9 cellular contexts compared by ENCODE assay signal in the genomic region with DNA sequence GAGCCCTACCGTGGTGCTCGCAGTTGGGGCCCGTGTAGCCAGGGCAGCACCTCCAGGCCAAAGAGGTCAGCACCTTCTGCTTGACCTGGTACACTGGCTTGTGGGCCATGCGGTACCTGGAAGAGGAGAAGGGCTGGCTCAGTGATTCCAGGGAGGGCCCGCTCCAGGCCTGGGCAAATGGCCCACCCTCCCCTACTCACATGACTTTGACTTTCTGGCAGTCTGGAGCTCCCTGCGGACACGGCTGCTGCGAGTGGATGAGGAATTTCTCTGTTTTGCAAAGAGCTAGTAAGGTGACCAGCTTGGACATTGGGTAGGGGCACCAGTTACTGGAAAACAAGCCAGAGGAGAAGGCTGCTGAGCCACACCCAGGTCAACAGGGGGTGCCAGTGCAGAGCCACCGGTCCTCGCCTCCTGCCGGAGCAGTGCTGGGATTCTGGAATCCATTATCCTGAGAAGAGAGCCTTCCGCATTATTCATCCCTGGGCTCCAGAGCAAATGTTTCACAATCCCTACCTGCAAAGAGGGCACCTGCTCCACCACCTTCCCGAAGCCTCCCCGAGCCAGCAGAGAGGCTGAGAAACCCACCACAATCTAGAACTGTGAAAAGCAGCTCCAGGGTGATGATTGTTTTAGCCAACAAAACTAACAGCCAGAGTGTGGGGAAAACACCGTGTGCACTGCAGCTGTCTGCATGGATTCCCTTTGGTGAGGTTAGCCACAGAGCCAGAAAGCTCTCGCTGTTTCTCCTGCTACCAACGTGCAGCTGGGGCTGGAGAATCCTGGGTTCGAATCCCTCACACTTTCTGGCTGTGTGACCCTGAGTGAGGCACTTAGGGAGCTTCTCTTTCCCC. TPM values are rescaled to one million over a fixed set of nuclear protein-coding genes. Genes with fewer than 3 reads are reported as not detected.
DNase-seq lines count a peak whose midpoint lies in the region; ATAC-seq and TF ChIP-seq lines count a peak whose summit lies in the region.
"Had no signal": no experiment of that assay in that cellular context is flagged by ENCODE, and none has a peak within 500 bp of the region (broad histone marks: within the 10 kb centered on the region; RNA-seq: fewer than 3 reads in every experiment).

No MANE protein-coding gene starts in this region.

- no peaks in the 10 kb centered on the region for H3K4me1 ChIP-seq in colonic mucosa
- H3K4me1 ChIP-seq in mesendoderm (ENCODE audit: control insufficient read depth, low read depth, low read length) = no peaks in the 10 kb centered on the region

- H3K9me3 ChIP-seq in colonic mucosa = no peaks in the 10 kb centered on the region

- no peak overlapping the region for H3K23ac ChIP-seq in mesendoderm (ENCODE audit: low read length)

- TF ChIP-seq EP300 in Ishikawa (IDR thresholded peaks at IDR 0.05; ENCODE audit: borderline replicate concordance) = no peak

- no peak overlapping the region for H3K27ac Mint-ChIP-seq in activated CD4-positive, alpha-beta T cell treated with anti-CD3 and anti-CD28 coated beads, Interleukin-2, amount 10 ng/mL, durations not matched to agents 24 days and 14 days

- H3K56ac ChIP-seq in mesendoderm (ENCODE audit: low read length) = peak overlapping the region; percentile 11

- H3K9ac ChIP-seq in colonic mucosa (ENCODE audit: low read depth in 2 of 2, low read length in 2 of 2) = no peak overlapping the region
- H3K9ac ChIP-seq in mesendoderm (ENCODE audit: low read length) = no peak overlapping the region

- no peaks in the 10 kb centered on the region for H3K9me3 Mint-ChIP-seq in activated CD4-positive, alpha-beta T cell treated with anti-CD3 and anti-CD28 coated beads, Interleukin-2, amount 10 ng/mL, durations not matched to agents 24 days and 14 days
- H3K9me3 Mint-ChIP-seq: stimulated activated naive CD8-positive, alpha-beta T cell treated with anti-CD3 and anti-CD28 coated beads, Interleukin-15, amount 100 ng/mL, for 72 hours had no signal

- no peaks in the 10 kb centered on the region for H3K79me2 ChIP-seq in mesendoderm (ENCODE audit: control insufficient read depth, insufficient read depth, low read length)

- WGBS in mesendoderm (ENCODE audit: extremely low coverage, insufficient coverage, low lambda C conversion rate) = no CpG with 5 or more reads among the region's 18 CpGs

- H2BK120ac ChIP-seq in mesendoderm (ENCODE audit: low read depth, low read length) = no peak overlapping the region

- no peaks in the 10 kb centered on the region for H3K27me3 ChIP-seq in colonic mucosa
- no peaks in the 10 kb centered on the region for H3K27me3 ChIP-seq in mesendoderm (ENCODE audit: insufficient read depth, low read length, poor library complexity)

- peak; percentile 55; the same call in 1 of the 2 replicates for TF ChIP-seq RAD21 in Ishikawa (IDR thresholded peaks at IDR 0.05; ENCODE audit: low read depth)

- H3K4me3 Mint-ChIP-seq in activated CD4-positive, alpha-beta T cell treated with anti-CD3 and anti-CD28 coated beads, Interleukin-2, amount 10 ng/mL, durations not matched to agents 24 days and 14 days = no peak overlapping the region
- H3K4me3 Mint-ChIP-seq: stimulated activated naive CD8-positive, alpha-beta T cell treated with anti-CD3 and anti-CD28 coated beads, Interleukin-15, amount 100 ng/mL, for 72 hours had no signal

- H3K4me2 ChIP-seq in mesendoderm (ENCODE audit: low read length) = no peak overlapping the region

- H3K79me1 ChIP-seq in mesendoderm (ENCODE audit: low read length) = no peaks in the 10 kb centered on the region

- peak; percentile 66 for DNase-seq in AG08395 (ENCODE audit: low spot score)
- peak; percentile 15 for DNase-seq in colonic mucosa
- peak; percentile 87 for DNase-seq in mesendoderm
- no peak for DNase-seq in GM13976 (ENCODE audit: low spot score)
- no peak for DNase-seq in activated CD4-positive, alpha-beta T cell treated with anti-CD3 and anti-CD28 coated beads, Interleukin-2, amount 10 ng/mL, durations not matched to agents 24 days and 14 days
- no peak for DNase-seq in NCI-H128 (lab: John Stamatoyannopoulos, UW; ENCODE audit: unreplicated experiment)

- peaks cover 8% of the 10 kb centered on the region for H3K27me3 Mint-ChIP-seq in activated CD4-positive, alpha-beta T cell treated with anti-CD3 and anti-CD28 coated beads, Interleukin-2, amount 10 ng/mL, durations not matched to agents 24 days and 14 days
- H3K27me3 Mint-ChIP-seq: stimulated activated naive CD8-positive, alpha-beta T cell treated with anti-CD3 and anti-CD28 coated beads, Interleukin-15, amount 100 ng/mL, for 72 hours had no signal

- no peak overlapping the region for H3K18ac ChIP-seq in mesendoderm (ENCODE audit: low read length)

- in situ Hi-C loops in GM13976 (cut with MboI; ENCODE audit: low sequenced_read_pairs, unreplicated experiment) = no loop called here

- intact Hi-C loops in colonic mucosa (cut with DNase I) = no loop called here
- intact Hi-C loops in activated CD4-positive, alpha-beta T cell treated with anti-CD3 and anti-CD28 coated beads, Interleukin-2, amount 10 ng/mL, durations not matched to agents 24 days and 14 days (cut with micrococcal nuclease) = no loop called here

- no peak overlapping the region for H3K4ac ChIP-seq in mesendoderm (ENCODE audit: low read depth, low read length)

- no peak overlapping the region for H2BK5ac ChIP-seq in mesendoderm (ENCODE audit: low read length)

- no peak overlapping the region for H2BK15ac ChIP-seq in mesendoderm (replicated peaks; ENCODE audit: low read depth)

- H3K36me3 ChIP-seq in colonic mucosa (no peaks in the 10 kb centered on the region), mesendoderm (ENCODE audit: control insufficient read depth, insufficient read depth, low read length) (no peaks in the 10 kb centered on the region)

- H3K36me3 Mint-ChIP-seq in activated CD4-positive, alpha-beta T cell treated with anti-CD3 and anti-CD28 coated beads, Interleukin-2, amount 10 ng/mL, durations not matched to agents 24 days and 14 days (ENCODE audit: low read depth) = no peaks in the 10 kb centered on the region

- H3K27ac ChIP-seq in colonic mucosa = no peak overlapping the region
- no peak overlapping the region for H3K27ac ChIP-seq in mesendoderm (ENCODE audit: low read depth, low read length)

- H4K8ac ChIP-seq in mesendoderm (ENCODE audit: low read depth, low read length) = no peak overlapping the region

- no peak for ATAC-seq in HG03342 (IDR thresholded peaks at IDR 0.05; ENCODE audit: unreplicated experiment)
- ATAC-seq: stimulated activated naive CD8-positive, alpha-beta T cell treated with anti-CD3 and anti-CD28 coated beads, Interleukin-15, amount 100 ng/mL, for 72 hours had no signal

- no peak for TF ChIP-seq CTCF in colonic mucosa (IDR thresholded peaks at IDR 0.05)
- TF ChIP-seq CTCF in GM13976 (IDR thresholded peaks at IDR 0.05; ENCODE audit: borderline replicate concordance, control extremely low read depth, extremely low read depth, insufficient read depth, missing control alignments) = no peak

- peaks cover 4% of the 10 kb centered on the region for H3K4me1 Mint-ChIP-seq in activated CD4-positive, alpha-beta T cell treated with anti-CD3 and anti-CD28 coated beads, Interleukin-2, amount 10 ng/mL, durations not matched to agents 24 days and 14 days

- H3K4me3 ChIP-seq in colonic mucosa (no peak overlapping the region), mesendoderm (ENCODE audit: low read length) (no peak overlapping the region)

- no peak overlapping the region for H2AK5ac ChIP-seq in mesendoderm (ENCODE audit: low read length)

- no peak overlapping the region for H4K5ac ChIP-seq in mesendoderm (ENCODE audit: low read length)

TF ChIP-seq in Ishikawa, 13 proteins besides CTCF, POLR2A, EP300 and RAD21 (continues in another document):
- TF ChIP-seq, protein P1, sequence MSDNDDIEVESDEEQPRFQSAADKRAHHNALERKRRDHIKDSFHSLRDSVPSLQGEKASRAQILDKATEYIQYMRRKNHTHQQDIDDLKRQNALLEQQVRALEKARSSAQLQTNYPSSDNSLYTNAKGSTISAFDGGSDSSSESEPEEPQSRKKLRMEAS (IDR thresholded peaks at IDR 0.05) = no peak
- TF ChIP-seq NFIC (IDR thresholded peaks at IDR 0.05) (no peak), TAF1 (IDR thresholded peaks at IDR 0.05; ENCODE audit: low read depth) (no peak), CREB1 (IDR thresholded peaks at IDR 0.05; ENCODE audit: low read depth) (no peak), ZBTB7A (IDR thresholded peaks at IDR 0.05; ENCODE audit: low read depth) (no peak), YY1 (IDR thresholded peaks at IDR 0.05; ENCODE audit: low read depth) (no peak)
- TF ChIP-seq, protein P2, sequence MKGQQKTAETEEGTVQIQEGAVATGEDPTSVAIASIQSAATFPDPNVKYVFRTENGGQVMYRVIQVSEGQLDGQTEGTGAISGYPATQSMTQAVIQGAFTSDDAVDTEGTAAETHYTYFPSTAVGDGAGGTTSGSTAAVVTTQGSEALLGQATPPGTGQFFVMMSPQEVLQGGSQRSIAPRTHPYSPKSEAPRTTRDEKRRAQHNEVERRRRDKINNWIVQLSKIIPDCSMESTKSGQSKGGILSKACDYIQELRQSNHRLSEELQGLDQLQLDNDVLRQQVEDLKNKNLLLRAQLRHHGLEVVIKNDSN (IDR thresholded peaks at IDR 0.05) = no peak

RNA-seq across cellular contexts. Expression of a gene that starts 11.8 kb away (rescaled TPM):
- total RNA-seq in colonic mucosa = 1 to 10 TPM; 3.4 to 7.4 TPM
- polyA plus RNA-seq in mesendoderm (2013, experiment 1 of 2) = 0.46 TPM
- polyA plus RNA-seq in mesendoderm (2013, experiment 2 of 2) = 0.29 TPM
- not detected in 2 replicates for total RNA-seq in activated CD4-positive, alpha-beta T cell treated with anti-CD3 and anti-CD28 coated beads, Interleukin-2, amount 10 ng/mL, durations not matched to agents 24 days and 14 days

RNA-seq across cellular contexts. Expression of a gene that starts 12.8 kb away (rescaled TPM):
- 1 to 10 TPM; 2.6 to 6.6 TPM for total RNA-seq in colonic mucosa
- 2.8 TPM for polyA plus RNA-seq in mesendoderm (2013, experiment 1 of 2)
- polyA plus RNA-seq in mesendoderm (2013, experiment 2 of 2) = 3.3 TPM
- total RNA-seq in activated CD4-positive, alpha-beta T cell treated with anti-CD3 and anti-CD28 coated beads, Interleukin-2, amount 10 ng/mL, durations not matched to agents 24 days and 14 days = 0.44 TPM in 1 of 2 replicates, not detected in the other

RNA-seq across cellular contexts. Expression of a gene that starts 22.7 kb away (rescaled TPM):
- total RNA-seq in colonic mucosa = 10 to 100 TPM; 41.5 to 91.2 TPM
- polyA plus RNA-seq in mesendoderm (2013, experiment 1 of 2) = 0.06 TPM
- polyA plus RNA-seq in mesendoderm (2013, experiment 2 of 2) = 0.17 TPM
- not detected in 2 replicates for total RNA-seq in activated CD4-positive, alpha-beta T cell treated with anti-CD3 and anti-CD28 coated beads, Interleukin-2, amount 10 ng/mL, durations not matched to agents 24 days and 14 days

Comparison
In these comparisons a context has a peak if more than half of its experiments do, and no peak if none do; other contexts are left out.
1. DNase-seq: peak in AG08395 (single experiment), colonic mucosa (single experiment) and mesendoderm (single experiment); none in GM13976 (single experiment), activated CD4-positive, alpha-beta T cell treated with anti-CD3 and anti-CD28 coated beads, Interleukin-2, amount 10 ng/mL, durations not matched to agents 24 days and 14 days (single experiment) and NCI-H128 (single experiment).
2. RNA of a gene that starts 22.7 kb away (total RNA-seq): 41.5 to 91.2 TPM in colonic mucosa; not detected in activated CD4-positive, alpha-beta T cell treated with anti-CD3 and anti-CD28 coated beads, Interleukin-2, amount 10 ng/mL, durations not matched to agents 24 days and 14 days; every median in the first group is over 10 times any median in the second.